22 cellular contexts compared by ENCODE assay signal in the genomic region with DNA sequence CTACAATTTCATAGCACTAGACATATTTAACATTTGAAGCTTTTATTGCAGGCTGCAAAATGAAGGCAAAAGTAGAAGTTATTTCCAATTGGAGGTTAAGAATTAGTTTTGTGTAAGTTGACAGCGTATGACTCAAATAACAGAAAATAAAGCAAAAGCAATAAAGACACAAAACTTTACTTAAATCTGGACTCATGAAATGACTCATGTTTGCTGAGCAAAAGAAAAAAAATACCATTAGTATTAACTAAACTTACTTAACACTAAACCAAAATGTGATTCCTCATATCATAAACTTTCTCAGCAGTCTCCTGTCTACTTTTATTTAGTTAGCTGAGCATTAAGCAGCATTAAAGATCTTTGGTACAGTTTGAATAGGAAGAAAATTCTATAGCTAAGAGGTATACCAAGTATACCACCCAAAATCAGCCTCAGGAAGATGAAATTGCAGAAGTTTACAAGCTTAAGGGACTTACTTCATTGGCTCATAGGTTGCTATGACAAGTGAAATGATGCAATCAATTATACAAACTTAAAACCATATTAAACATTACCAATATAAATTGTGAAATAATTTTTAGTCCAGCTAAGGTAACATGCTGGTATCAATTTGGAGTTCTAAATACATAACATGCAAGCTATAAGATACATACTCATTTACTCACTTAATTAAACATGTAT.
DNase-seq lines count a peak whose midpoint lies in the region; ATAC-seq and FAIRE-seq lines count a peak whose summit lies in the region.
"Had no signal": no experiment of that assay in that cellular context is flagged by ENCODE, and none has a peak within 500 bp of the region (broad histone marks: within the 10 kb centered on the region; RNA-seq: fewer than 3 reads in every experiment).

No MANE protein-coding gene starts in this region.

- in situ Hi-C loops in ACHN (cut with HindIII; ENCODE audit: low pct_ligation_motif_present, low pct_unique_long_range_greater_than_20kb, low sequenced_read_pairs): no loop called here

- H3K4me1 Mint-ChIP-seq in activated CD4-positive, alpha-beta T cell treated with anti-CD3 and anti-CD28 coated beads for 36 hours: no peaks in the 10 kb centered on the region
- H3K4me1 Mint-ChIP-seq: CD4-positive, alpha-beta memory T cell; IgD-negative memory B cell; T-helper 17 cell had no signal

- no peaks in the 10 kb centered on the region for H3K27me3 ChIP-seq in adipocyte (replicated peaks; ENCODE audit: control insufficient read depth, insufficient read depth, low read length)

- peak; percentile 77 for DNase-seq in HCEC 1CT
- peak; percentile 29 for DNase-seq in adipocyte (ENCODE audit: low read depth)
- DNase-seq in fibroblast of peridontal ligament (ENCODE audit: extremely low read depth): peak; percentile 52
- no peak for DNase-seq in activated CD4-positive, alpha-beta T cell treated with anti-CD3 and anti-CD28 coated beads for 36 hours
- DNase-seq in ACHN: no peak
- DNase-seq in NCI-H2227 (lab: John Stamatoyannopoulos, UW; ENCODE audit: unreplicated experiment): no peak
- DNase-seq: Calu3; CD4-positive, alpha-beta memory T cell; DMS53; GOT3; Kasumi-1; MM.1S; NCI-H1092 treated with DMSO at 0.1 percent for 48 hours; NCI-H1694; NCI-H2227 treated with DMSO at 0.1 percent for 48 hours; NCI-H524; SHP77 treated with DMSO at 0.1 percent for 48 hours; T-helper 17 cell had no signal

- H3K4me3 ChIP-seq in adipocyte (ENCODE audit: low read length): no peak overlapping the region

- H3K27me3 Mint-ChIP-seq in activated CD4-positive, alpha-beta T cell treated with anti-CD3 and anti-CD28 coated beads for 36 hours: no peaks in the 10 kb centered on the region
- H3K27me3 Mint-ChIP-seq: CD4-positive, alpha-beta memory T cell; IgD-negative memory B cell; T-helper 17 cell had no signal

- H3K27ac Mint-ChIP-seq in activated CD4-positive, alpha-beta T cell treated with anti-CD3 and anti-CD28 coated beads for 36 hours: no peak overlapping the region
- H3K27ac Mint-ChIP-seq: CD4-positive, alpha-beta memory T cell; IgD-negative memory B cell; T-helper 17 cell had no signal

- no peak overlapping the region for H3K9ac ChIP-seq in adipocyte (ENCODE audit: low read length)

- CTCF ChIA-PET in activated CD4-positive, alpha-beta T cell treated with anti-CD3 and anti-CD28 coated beads for 36 hours (lab: Charles Lee): no interaction called here

- no peaks in the 10 kb centered on the region for H3K9me3 ChIP-seq in adipocyte (ENCODE audit: control insufficient read depth, low read length)

- no peaks in the 10 kb centered on the region for H3K36me3 ChIP-seq in adipocyte (ENCODE audit: control insufficient read depth, insufficient read depth, low read length, severe bottlenecking)

- FAIRE-seq in G401.6 (lab: Jason Lieb, UNC): peak; percentile 25
- FAIRE-seq: RCC 7860 had no signal

- intact Hi-C loops in activated CD4-positive, alpha-beta T cell treated with anti-CD3 and anti-CD28 coated beads for 36 hours (cut with DNase I, micrococcal nuclease): no loop called here

- peaks cover 11% of the 10 kb centered on the region for H3K4me1 ChIP-seq in adipocyte (ENCODE audit: control insufficient read depth, insufficient read depth, low read length)

- no peak for ATAC-seq in activated CD4-positive, alpha-beta T cell treated with anti-CD3 and anti-CD28 coated beads for 36 hours
- no peak for ATAC-seq in GM21619 (IDR thresholded peaks at IDR 0.05; ENCODE audit: unreplicated experiment)
- ATAC-seq: T-helper 17 cell had no signal

- H3K9me3 Mint-ChIP-seq in activated CD4-positive, alpha-beta T cell treated with anti-CD3 and anti-CD28 coated beads for 36 hours (ENCODE audit: low read depth): peaks cover 8% of the 10 kb centered on the region

- H3K4me3 Mint-ChIP-seq in activated CD4-positive, alpha-beta T cell treated with anti-CD3 and anti-CD28 coated beads for 36 hours: no peak overlapping the region
- H3K4me3 Mint-ChIP-seq: CD4-positive, alpha-beta memory T cell; IgD-negative memory B cell; T-helper 17 cell had no signal

- POLR2A ChIA-PET in activated CD4-positive, alpha-beta T cell treated with anti-CD3 and anti-CD28 coated beads for 36 hours (lab: Charles Lee): no interaction called here

- no peaks in the 10 kb centered on the region for H3K36me3 Mint-ChIP-seq in activated CD4-positive, alpha-beta T cell treated with anti-CD3 and anti-CD28 coated beads for 36 hours (ENCODE audit: low read depth)
- H3K36me3 Mint-ChIP-seq: CD4-positive, alpha-beta memory T cell; IgD-negative memory B cell had no signal

Comparison
In these comparisons a context has a peak if more than half of its experiments do, and no peak if none do; other contexts are left out.
1. DNase-seq: peak in HCEC 1CT (single experiment), adipocyte (single experiment) and fibroblast of peridontal ligament (single experiment); none in activated CD4-positive, alpha-beta T cell treated with anti-CD3 and anti-CD28 coated beads for 36 hours (single experiment), ACHN (single experiment) and NCI-H2227 (single experiment).